In genomic region chr14:21026251-21026987, GRCh38 we compare ENCODE assay signal across 12 cellular contexts. TPM values are rescaled to one million over a fixed set of nuclear protein-coding genes. Genes with fewer than 3 reads are reported as not detected.
DNase-seq lines count a peak whose midpoint lies in the region; ATAC-seq, FAIRE-seq and TF ChIP-seq lines count a peak whose summit lies in the region.
"Had no signal": no experiment of that assay in that cellular context is flagged by ENCODE, and none has a peak within 500 bp of the region (broad histone marks: within the 10 kb centered on the region; RNA-seq: fewer than 3 reads in every experiment).

No MANE protein-coding gene starts in this region.

- intact Hi-C loops in heart right ventricle (cut with DNase I) (loop anchor here in 1 of 10 donors (5.0 kb wide), 1 partner anchor 76 kb away; the partner anchor contains the start of gene TMEM253), Right ventricle myocardium inferior (cut with DNase I) (loop anchor here (2.0 kb wide), 1 partner anchor 44 kb away; the partner anchor contains the start of gene ARHGEF40), uterus (cut with DNase I; ENCODE audit: low total_unique reads) (no loop called here)

- ATAC-seq in heart right ventricle (no peak), Right ventricle myocardium inferior (no peak)

- H3K9me3 ChIP-seq in heart right ventricle (no peaks in the 10 kb centered on the region), uterus (no peaks in the 10 kb centered on the region)

- no peak for TF ChIP-seq POLR2A in uterus (IDR thresholded peaks at IDR 0.05)

- no peak for FAIRE-seq in HTR-8/SVneo (lab: Jason Lieb, UNC)
- FAIRE-seq: keratinocyte, RCC 7860 had no signal

- H3K27me3 ChIP-seq in heart right ventricle (peaks cover 0 to 23% (median 0%) of the 10 kb centered on the region in 7 donors), uterus (no peaks in the 10 kb centered on the region)

- DNase-seq in heart right ventricle (peak in 1 of 2 donors; percentile 46), Right ventricle myocardium inferior (ENCODE audit: missing footprints) (no peak), hippocampal formation (lab: John Stamatoyannopoulos, UW) (peak; percentile 88 to 93), occipital lobe (lab: John Stamatoyannopoulos, UW) (peak; percentile 67), uterus (peak in 1 of 2 donors; percentile 39), HTR-8/SVneo (ENCODE audit: insufficient read length, low spot score) (no peak), NCI-H1105 (lab: John Stamatoyannopoulos, UW) (no peak)
- no peak for DNase-seq in stimulated activated CD8-positive, alpha-beta memory T cell treated with anti-CD3 and anti-CD28 coated beads, Interleukin-4, amount 100 ng/mL, for 48 hours
- DNase-seq: activated CD4-positive, alpha-beta memory T cell treated with anti-CD3 and anti-CD28 coated beads for 36 hours; NCI-H146 had no signal

- H3K4me1 ChIP-seq in heart right ventricle (peaks cover 14 to 54% (median 36%) of the 10 kb centered on the region in 9 donors), uterus (peaks cover 5 to 12% of the 10 kb centered on the region in 2 donors)

- TF ChIP-seq CTCF in heart right ventricle (IDR thresholded peaks at IDR 0.05), result no peak
- TF ChIP-seq CTCF in uterus (IDR thresholded peaks at IDR 0.05), result no peak

- H3K4me3 ChIP-seq in heart right ventricle, result peak overlapping the region in 5 of 10 donors; percentile 81 to 97 (median 87)
- H3K4me3 ChIP-seq in uterus, result peak overlapping the region; percentile 84 to 96

- WGBS in heart right ventricle, 2 donors, result 49 to 50% methylated on average over 8 of the region's 8 CpGs

- H3K27ac ChIP-seq in heart right ventricle (peak overlapping the region; percentile 86 to 100 (median 98)), uterus (peak overlapping the region; percentile 99)

- H3K36me3 ChIP-seq in heart right ventricle (peaks cover 0 to 13% (median 4%) of the 10 kb centered on the region in 9 donors), uterus (no peaks in the 10 kb centered on the region)

RNA-seq across cellular contexts. Expression of gene NDRG2, which starts 1.6 kb away (rescaled TPM):
- 100 to 1,000 TPM; 242 to 420 (median 299) TPM for total RNA-seq in heart right ventricle
- polyA plus RNA-seq in heart right ventricle, result 100 to 1,000 TPM; 286 to 293 TPM
- total RNA-seq in Right ventricle myocardium inferior, result 321 TPM
- total RNA-seq in occipital lobe, result 68.5 TPM
- 100 to 1,000 TPM; 111 to 563 (median 200) TPM for total RNA-seq in uterus

RNA-seq across cellular contexts. Expression of gene TPPP2, which starts 3.6 kb away (rescaled TPM):
- total RNA-seq in heart right ventricle (1 to 10 TPM in 5 of 10 donors, under 1 TPM in 5; 0.28 to 3.2 (median 0.91) TPM), Right ventricle myocardium inferior (1.1 TPM), occipital lobe (not detected), uterus (under 1 TPM in 1 of 4 donors, not detected in 3; 0.67 TPM)
- polyA plus RNA-seq in heart right ventricle, result 1 to 10 TPM in 1 of 2 donors, under 1 TPM in 1; 0.75 to 1.1 TPM
- total RNA-seq: activated CD4-positive, alpha-beta memory T cell treated with anti-CD3 and anti-CD28 coated beads for 36 hours had no signal
- polyA plus RNA-seq: keratinocyte had no signal

RNA-seq across cellular contexts. Expression of gene RNASE13, which starts 8.2 kb away (rescaled TPM):
- not detected for total RNA-seq in heart right ventricle
- polyA plus RNA-seq in heart right ventricle, result not detected
- total RNA-seq in Right ventricle myocardium inferior, result not detected
- total RNA-seq in occipital lobe, result not detected
- not detected for total RNA-seq in uterus
- total RNA-seq: activated CD4-positive, alpha-beta memory T cell treated with anti-CD3 and anti-CD28 coated beads for 36 hours had no signal
- polyA plus RNA-seq: keratinocyte had no signal

RNA-seq across cellular contexts. Expression of gene RNASE7, which starts 15.7 kb away (rescaled TPM):
- not detected for total RNA-seq in heart right ventricle
- polyA plus RNA-seq in heart right ventricle, result under 1 TPM in 1 of 2 donors, not detected in 1; 0.03 TPM
- not detected for total RNA-seq in Right ventricle myocardium inferior
- total RNA-seq in occipital lobe, result not detected
- total RNA-seq in uterus, result not detected
- total RNA-seq: activated CD4-positive, alpha-beta memory T cell treated with anti-CD3 and anti-CD28 coated beads for 36 hours had no signal

RNA-seq across cellular contexts. Expression of gene SLC39A2, which starts 27.3 kb away (rescaled TPM):
- total RNA-seq in heart right ventricle (not detected), Right ventricle myocardium inferior (not detected), occipital lobe (not detected), uterus (under 1 TPM in 2 of 4 donors, not detected in 2; 0.52 to 0.97 TPM)
- not detected for polyA plus RNA-seq in heart right ventricle

Comparison
In these comparisons a context has a peak if more than half of its experiments do, and no peak if none do; other contexts are left out.
1. DNase-seq: peak in hippocampal formation (2 of 2) and occipital lobe (single experiment); none in Right ventricle myocardium inferior (single experiment), HTR-8/SVneo (single experiment), stimulated activated CD8-positive, alpha-beta memory T cell treated with anti-CD3 and anti-CD28 coated beads, Interleukin-4, amount 100 ng/mL, for 48 hours (single experiment) and NCI-H1105 (single experiment).